In the genomic region with DNA sequence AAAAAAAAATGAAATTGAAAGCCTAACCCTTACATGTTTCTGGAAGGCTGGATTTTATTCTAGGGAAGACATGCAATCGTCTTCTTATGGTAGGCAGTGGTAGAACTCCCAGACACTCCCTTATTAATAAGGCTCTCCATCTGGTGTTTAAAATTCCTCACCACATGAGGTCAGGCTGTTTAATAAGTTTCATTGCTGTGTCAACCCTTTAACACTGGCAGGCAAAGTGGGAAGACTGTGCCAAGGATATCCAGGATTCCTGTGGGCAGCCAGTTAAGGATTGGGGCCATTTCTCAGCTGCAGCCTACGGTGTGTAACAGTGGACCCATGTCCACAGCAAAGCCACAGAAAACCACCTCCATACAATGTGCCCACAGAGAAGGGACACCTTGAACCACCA, we compare ENCODE assay signal across 21 cellular contexts.
DNase-seq lines count a peak whose midpoint lies in the region; ATAC-seq and TF ChIP-seq lines count a peak whose summit lies in the region.
"Had no signal": no experiment of that assay in that cellular context is flagged by ENCODE, and none has a peak within 500 bp of the region (broad histone marks: within the 10 kb centered on the region; RNA-seq: fewer than 3 reads in every experiment).

No MANE protein-coding gene starts in this region.

- H3K27ac ChIP-seq in left ventricle myocardium inferior (replicated peaks) (no peak overlapping the region), RWPE2 (ENCODE audit: poor library complexity, severe bottlenecking) (no peak overlapping the region), upper lobe of right lung (no peak overlapping the region)
- H3K27ac ChIP-seq: coronary artery, uterus had no signal

- intact Hi-C loops in Right ventricle myocardium inferior (cut with DNase I) (no loop called here), left ventricle myocardium inferior (cut with micrococcal nuclease) (loop anchor here (5.0 kb wide), 1 partner anchor 224 kb away; the partner anchor contains the start of gene CHRM5), upper lobe of right lung (cut with DNase I) (no loop called here)

- no peaks in the 10 kb centered on the region for H3K4me1 ChIP-seq in left ventricle myocardium inferior
- no peaks in the 10 kb centered on the region for H3K4me1 ChIP-seq in RWPE2 (ENCODE audit: insufficient read depth, poor library complexity, severe bottlenecking)
- H3K4me1 ChIP-seq in upper lobe of right lung, result no peaks in the 10 kb centered on the region
- H3K4me1 ChIP-seq: uterus had no signal

- ATAC-seq in Right ventricle myocardium inferior (peak; percentile 13), RWPE2 (ENCODE audit: low read depth) (peak; percentile 17; the same call in 1 of the 3 replicates), upper lobe of right lung (peak; percentile 37), GM18505 (IDR thresholded peaks at IDR 0.05; ENCODE audit: unreplicated experiment) (no peak)

- H3K27me3 ChIP-seq in left ventricle myocardium inferior (ENCODE audit: low read depth), result peaks cover 31% of the 10 kb centered on the region
- no peaks in the 10 kb centered on the region for H3K27me3 ChIP-seq in RWPE2 (ENCODE audit: insufficient read depth, poor library complexity, severe bottlenecking)
- H3K27me3 ChIP-seq in upper lobe of right lung, result no peaks in the 10 kb centered on the region
- H3K27me3 ChIP-seq: uterus had no signal

- H3K36me3 ChIP-seq in left ventricle myocardium inferior (no peaks in the 10 kb centered on the region), RWPE2 (ENCODE audit: low read depth) (no peaks in the 10 kb centered on the region), upper lobe of right lung (no peaks in the 10 kb centered on the region)
- H3K36me3 ChIP-seq: uterus had no signal

- H3K9me3 ChIP-seq in left ventricle myocardium inferior (replicated peaks) (no peaks in the 10 kb centered on the region), RWPE2 (ENCODE audit: severe bottlenecking) (no peaks in the 10 kb centered on the region), upper lobe of right lung (no peaks in the 10 kb centered on the region)
- H3K9me3 ChIP-seq: uterus had no signal

- TF ChIP-seq POLR2A in GM18505 (IDR thresholded peaks at IDR 0.05; ENCODE audit: borderline replicate concordance, extremely low read depth, insufficient read depth, insufficient read length), result no peak

- DNase-seq in Right ventricle myocardium inferior (ENCODE audit: missing footprints), result no peak
- DNase-seq in left ventricle myocardium inferior, result no peak
- DNase-seq in RWPE2 (ENCODE audit: low spot score), result no peak
- DNase-seq in foreskin fibroblast, result peak; percentile 11 to 20
- no peak for DNase-seq in upper lobe of right lung
- no peak for DNase-seq in NCI-H146 (lab: John Stamatoyannopoulos, UW)
- DNase-seq in NCI-H1417 treated with DMSO at 0.1 percent for 48 hours (lab: John Stamatoyannopoulos, UW), result no peak
- DNase-seq: 8988T; activated CD4-positive, alpha-beta memory T cell treated with anti-CD3 and anti-CD28 coated beads for 36 hours; activated naive CD4-positive, alpha-beta T cell treated with Interleukin-2 at 50 U/mL for 16 hours; activated T-cell treated with anti-CD3 and anti-CD28 coated beads, Interleukin-2, amount 50 U/mL, for 1 hour; foreskin melanocyte; KG1; mesendoderm; NCI-H1092; NCI-H774; stimulated activated CD4-positive, alpha-beta T cell treated with anti-CD3 and anti-CD28 coated beads, Interleukin-12 subunit alpha, Interleukin-12 subunit beta, amount 100 ng/mL, for 4 hours; T-helper 2 cell; uterus had no signal

- H3K4me3 ChIP-seq in left ventricle myocardium inferior (no peak overlapping the region), RWPE2 (ENCODE audit: severe bottlenecking) (no peak overlapping the region), foreskin fibroblast (ENCODE audit: low read depth in 1 of 2, low read length in 2 of 2) (no peak overlapping the region), upper lobe of right lung (no peak overlapping the region)
- H3K4me3 ChIP-seq: coronary artery, uterus had no signal

- TF ChIP-seq CTCF in left ventricle myocardium inferior (IDR thresholded peaks at IDR 0.05; ENCODE audit: borderline replicate concordance), result no peak
- no peak for TF ChIP-seq CTCF in RWPE2 (IDR thresholded peaks at IDR 0.05; ENCODE audit: poor library complexity, severe bottlenecking)
- no peak for TF ChIP-seq CTCF in foreskin fibroblast (IDR thresholded peaks at IDR 0.05; ENCODE audit: low read depth, low read length)
- no peak for TF ChIP-seq CTCF in upper lobe of right lung (IDR thresholded peaks at IDR 0.05)

Comparison
In these comparisons a context has a peak if more than half of its experiments do, and no peak if none do; other contexts are left out.
1. DNase-seq: peak in foreskin fibroblast (2 of 2); none in Right ventricle myocardium inferior (single experiment), left ventricle myocardium inferior (single experiment), RWPE2 (single experiment), upper lobe of right lung (single experiment), NCI-H146 (single experiment) and NCI-H1417 treated with DMSO at 0.1 percent for 48 hours (single experiment).